13 cellular contexts compared by ENCODE assay signal in the genomic region with DNA sequence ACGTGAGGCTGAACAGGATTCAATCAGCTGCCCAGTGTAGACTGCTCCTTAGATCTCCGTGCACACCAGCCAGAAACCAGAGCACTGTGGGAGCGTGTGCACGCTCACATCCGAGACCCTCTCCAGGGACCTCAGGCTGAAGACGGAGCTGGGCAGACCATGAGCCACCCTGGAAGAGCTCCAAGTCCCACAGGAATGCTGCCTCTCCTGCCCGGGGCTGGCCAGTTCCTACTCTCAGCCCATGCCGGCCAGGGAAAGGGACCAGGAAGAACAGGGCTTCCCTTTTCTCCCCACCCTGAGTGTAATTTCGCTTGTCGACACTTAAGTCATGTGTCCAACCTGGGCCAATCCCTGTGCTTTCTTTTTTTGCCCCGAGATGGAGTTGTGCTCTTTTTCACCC. TPM values are rescaled to one million over a fixed set of nuclear protein-coding genes. Genes with fewer than 3 reads are reported as not detected.
A peak's percentile ranks its signal among the peaks of the same experiment; 100 is the strongest.
DNase-seq lines count a peak whose midpoint lies in the region; ATAC-seq and TF ChIP-seq lines count a peak whose summit lies in the region.
"Had no signal": no experiment of that assay in that cellular context is flagged by ENCODE, and none has a peak within 500 bp of the region (broad histone marks: within the 10 kb centered on the region; RNA-seq: fewer than 3 reads in every experiment).

No MANE protein-coding gene starts in this region.

- intact Hi-C loops in gastrocnemius medialis (cut with DNase I; ENCODE audit: low total_unique reads): no loop called here

- peaks cover 24% of the 10 kb centered on the region for H3K4me1 ChIP-seq in DND-41 (ENCODE audit: insufficient read depth, low read length)
- H3K4me1 ChIP-seq in RWPE2 (ENCODE audit: insufficient read depth, poor library complexity, severe bottlenecking): no peaks in the 10 kb centered on the region
- H3K4me1 ChIP-seq in gastrocnemius medialis: peaks cover 24 to 29% of the 10 kb centered on the region in 2 donors

- H3K4me3 ChIP-seq in DND-41 (ENCODE audit: low read depth in 1 of 2, low read length in 2 of 2) (no peak overlapping the region), RWPE2 (ENCODE audit: severe bottlenecking) (no peak overlapping the region), gastrocnemius medialis (no peak overlapping the region)
- H3K4me3 ChIP-seq: MG63 had no signal

- TF ChIP-seq CTCF in DND-41 (IDR thresholded peaks at IDR 0.05; ENCODE audit: borderline replicate concordance, extremely low read depth, low read length, poor library complexity, severe bottlenecking) (no peak), RWPE2 (IDR thresholded peaks at IDR 0.05; ENCODE audit: poor library complexity, severe bottlenecking) (no peak), gastrocnemius medialis (IDR thresholded peaks at IDR 0.05 in 4 of 5, conservative IDR thresholded peaks at IDR 0.05 in 1 of 5) (no peak)

- no peak overlapping the region for H3K4me2 ChIP-seq in DND-41 (ENCODE audit: insufficient read depth, low read length)

- no peak overlapping the region for H2AFZ ChIP-seq in DND-41 (ENCODE audit: low read depth, low read length)

- in situ Hi-C loops in gastrocnemius medialis (cut with MboI; ENCODE audit: low sequenced_read_pairs in 4 of 4): no loop called here

- peaks cover 87% of the 10 kb centered on the region for H3K36me3 ChIP-seq in DND-41 (ENCODE audit: insufficient read depth, low read length)
- peaks cover 94% of the 10 kb centered on the region for H3K36me3 ChIP-seq in RWPE2 (ENCODE audit: low read depth)
- H3K36me3 ChIP-seq in gastrocnemius medialis: peaks cover 0 to 56% of the 10 kb centered on the region in 2 donors

- H3K9me3 ChIP-seq in DND-41 (ENCODE audit: insufficient read depth, low read length, severe bottlenecking): no peaks in the 10 kb centered on the region
- H3K9me3 ChIP-seq in RWPE2 (ENCODE audit: severe bottlenecking): no peaks in the 10 kb centered on the region
- no peaks in the 10 kb centered on the region for H3K9me3 ChIP-seq in gastrocnemius medialis
- H3K9me3 ChIP-seq: MG63 had no signal

- ATAC-seq in DND-41 (ENCODE audit: insufficient read depth, low read depth) (peak; percentile 25; the same call in 1 of the 3 replicates), RWPE2 (ENCODE audit: low read depth) (peak; percentile 24), gastrocnemius medialis (no peak)

- peaks cover 53% of the 10 kb centered on the region for H4K20me1 ChIP-seq in DND-41 (ENCODE audit: insufficient read depth, low read length)

- peaks cover 65% of the 10 kb centered on the region for H3K79me2 ChIP-seq in DND-41 (ENCODE audit: insufficient read depth, low read length)

- TF ChIP-seq POLR2A in gastrocnemius medialis (IDR thresholded peaks at IDR 0.05): no peak

- no peak overlapping the region for H3K9ac ChIP-seq in DND-41 (ENCODE audit: low read depth, low read length)

- H3K27me3 ChIP-seq in DND-41 (ENCODE audit: insufficient read depth, low read length, poor library complexity) (no peaks in the 10 kb centered on the region), RWPE2 (ENCODE audit: insufficient read depth, poor library complexity, severe bottlenecking) (no peaks in the 10 kb centered on the region), gastrocnemius medialis (no peaks in the 10 kb centered on the region)
- H3K27me3 ChIP-seq: MG63 had no signal

- DNase-seq in DND-41: no peak
- no peak for DNase-seq in RWPE2 (ENCODE audit: low spot score)
- peak; percentile 77 for DNase-seq in epidermal melanocyte (ENCODE audit: insufficient read length, low spot score)
- DNase-seq in gastrocnemius medialis: no peak
- DNase-seq in caudate nucleus (lab: John Stamatoyannopoulos, UW): no peak
- no peak for DNase-seq in DMS 273 treated with DMSO at 0.1 percent for 48 hours (lab: John Stamatoyannopoulos, UW)
- no peak for DNase-seq in stimulated activated CD4-positive, alpha-beta T cell treated with anti-CD3 and anti-CD28 coated beads, Interleukin-1b, Interleukin-23, amount 100 ng/mL, for 48 hours
- DNase-seq: activated effector memory CD4-positive, alpha-beta T cell treated with anti-CD3 and anti-CD28 coated beads, Interleukin-2, amount 50 U/mL, for 16 hours; GDM1; MG63; NCI-H2029 treated with DMSO at 0.1 percent for 48 hours; stimulated activated CD4-positive, alpha-beta T cell treated with anti-CD3 and anti-CD28 coated beads, Interleukin-15, amount 100 ng/mL, for 24 hours; T-helper 9 cell had no signal

- H3K27ac ChIP-seq in DND-41 (ENCODE audit: low read length) (no peak overlapping the region), RWPE2 (ENCODE audit: poor library complexity, severe bottlenecking) (no peak overlapping the region), gastrocnemius medialis (peak overlapping the region; percentile 92 to 98 (median 97)), caudate nucleus (ENCODE audit: low read depth, low read length) (no peak overlapping the region)

RNA-seq across cellular contexts. Expression of gene ALYREF, which starts 6.9 kb away (rescaled TPM):
- total RNA-seq in gastrocnemius medialis: 10 to 100 TPM; 40.9 to 65.3 (median 50.7) TPM

RNA-seq across cellular contexts. Expression of gene ANAPC11, which starts 7.0 kb away (rescaled TPM):
- total RNA-seq in gastrocnemius medialis: 100 to 1,000 TPM; 173 to 258 (median 197) TPM

RNA-seq across cellular contexts. Expression of gene ARHGDIA, which starts 13.4 kb away (rescaled TPM):
- 100 to 1,000 TPM in 1 of 4 donors, 10 to 100 TPM in 3; 52.1 to 122 (median 64.4) TPM for total RNA-seq in gastrocnemius medialis

RNA-seq across cellular contexts. Expression of gene NPB, which starts 17.5 kb away (rescaled TPM):
- total RNA-seq in gastrocnemius medialis: 1 to 10 TPM in 2 of 4 donors, under 1 TPM in 1, not detected in 1; 0.46 to 1.4 (median 1.1) TPM

RNA-seq across cellular contexts. Expression of gene P4HB, which starts 24.2 kb away (rescaled TPM):
- total RNA-seq in gastrocnemius medialis: 100 to 1,000 TPM; 497 to 717 (median 621) TPM

Comparison
In these comparisons a context has a peak if more than half of its experiments do, and no peak if none do; other contexts are left out.
1. ATAC-seq: peak in DND-41 (single experiment) and RWPE2 (single experiment); none in gastrocnemius medialis (0 of 2).
2. H3K27ac ChIP-seq: peak in gastrocnemius medialis (4 of 4); none in DND-41 (single experiment), RWPE2 (single experiment) and caudate nucleus (single experiment).